8 cellular contexts compared by ENCODE assay signal in genomic region chr12:122021193-122021821, GRCh38. TPM values are rescaled to one million over a fixed set of nuclear protein-coding genes. Genes with fewer than 3 reads are reported as not detected.
DNase-seq lines count a peak whose midpoint lies in the region; ATAC-seq and TF ChIP-seq lines count a peak whose summit lies in the region.

No MANE protein-coding gene starts in this region.

- TF ChIP-seq RAD21 in HCT116 (IDR thresholded peaks at IDR 0.05; ENCODE audit: low read depth): no peak

- H4K20me1 ChIP-seq in HCT116 (ENCODE audit: insufficient read depth): no peaks in the 10 kb centered on the region

- TF ChIP-seq CTCF in AG10803 (conservative IDR thresholded peaks at IDR 0.05; ENCODE audit: low read length) (no peak), HCT116 (IDR thresholded peaks at IDR 0.05 in 2 of 3, conservative IDR thresholded peaks at IDR 0.05 in 1 of 3; ENCODE audit: borderline replicate concordance in 1 of 3, insufficient read depth in 1 of 3, low read depth in 2 of 3, low read length in 2 of 3) (no peak), WTC11 (IDR thresholded peaks at IDR 0.05) (no peak), fibroblast of mammary gland (conservative IDR thresholded peaks at IDR 0.05; ENCODE audit: control insufficient read depth, insufficient read depth, low read depth, low read length) (no peak), nephron progenitor cell (IDR thresholded peaks at IDR 0.05) (no peak)

- H3K27ac Mint-ChIP-seq in WTC11 (no peak overlapping the region), nephron progenitor cell (peak overlapping the region; percentile 97)

- intact Hi-C loops in HCT116 (cut with micrococcal nuclease): no loop called here

- H3K9me3 ChIP-seq in HCT116 (ENCODE audit: control insufficient read depth in 1 of 2, insufficient read depth in 1 of 2, low read depth in 1 of 2, low read length in 2 of 2): 0 out of 4 replicates have a peak, but pooled peaks cover 0 to 6% of the 10 kb centered on the region in 2 experiments

- H3K4me1 Mint-ChIP-seq in WTC11 (peaks cover 14% of the 10 kb centered on the region), nephron progenitor cell (peaks cover 21% of the 10 kb centered on the region)

- peaks cover 17 to 27% of the 10 kb centered on the region in 2 experiments for H3K4me1 ChIP-seq in HCT116 (ENCODE audit: control insufficient read depth in 1 of 2, insufficient read depth in 2 of 2, low read length in 2 of 2)

- peaks cover 27% of the 10 kb centered on the region for H3K79me2 ChIP-seq in HCT116 (ENCODE audit: insufficient read depth, low read length)

- peak overlapping the region; percentile 70 for H3K9ac ChIP-seq in HCT116 (ENCODE audit: low read length)

- CTCF ChIA-PET in HCT116 (lab: Charles Lee) (no interaction called here), WTC11 (lab: Charles Lee) (interaction anchor here (0.5 to 1.9 kb wide), 7 partner anchors 10 to 703 kb away, joined by 3 to 15 read pairs (median 4); partner anchors contain the start of gene CFAP251)

- H3K36me3 Mint-ChIP-seq in WTC11 (no peaks in the 10 kb centered on the region; the same call in 1 of the 2 replicates), nephron progenitor cell (ENCODE audit: low read depth) (peaks cover 34% of the 10 kb centered on the region)

- RAD21 ChIA-PET in HCT116 (lab: Charles Lee; ENCODE audit: low non-redundant PET in 1 of 2, low total read pairs in 2 of 2, uncharacterized antibody in 2 of 2, unreplicated experiment in 2 of 2): interaction anchor here in 1 of 2 experiments (0.6 kb wide), 1 partner anchor 42 kb away, joined by 3 read pairs; no protein-coding TSS in a partner anchor

- no peaks in the 10 kb centered on the region for H3K36me3 ChIP-seq in HCT116 (ENCODE audit: control insufficient read depth in 1 of 2, insufficient read depth in 2 of 2, low read length in 2 of 2)

- H3K9me3 Mint-ChIP-seq in WTC11 (peaks cover 6% of the 10 kb centered on the region; the same call in 1 of the 2 replicates), nephron progenitor cell (peaks cover 38% of the 10 kb centered on the region)

- H3K27me3 ChIP-seq in HCT116 (ENCODE audit: insufficient read depth, low read length): no peaks in the 10 kb centered on the region

- peak overlapping the region; percentile 54 for H3K4me3 ChIP-seq in AG10803 (ENCODE audit: low read length)
- peak overlapping the region; percentile 54 to 71 for H3K4me3 ChIP-seq in HCT116 (replicated peaks in 1 of 2; ENCODE audit: low read depth in 1 of 2, low read length in 2 of 2)
- H3K4me3 ChIP-seq in fibroblast of mammary gland (ENCODE audit: control insufficient read depth, low read depth, low read length): peak overlapping the region; percentile 35

- no TSS peak for BruUV-seq in HCT116 (replicated peaks; lab: Mats Ljungman, UMichigan)

- H2AFZ ChIP-seq in HCT116 (ENCODE audit: low read depth, low read length, poor library complexity, severe bottlenecking): peak overlapping the region; percentile 56

- H3K27ac ChIP-seq in HCT116 (ENCODE audit: low read depth, low read length): peak overlapping the region; percentile 86; the same call in 1 of the 2 replicates

- no peaks in the 10 kb centered on the region for H3K9me2 ChIP-seq in HCT116 (ENCODE audit: insufficient read depth)

- H3K4me3 Mint-ChIP-seq in WTC11 (peak overlapping the region; percentile 88), nephron progenitor cell (peak overlapping the region; percentile 95)

- peak; percentile 43 for TF ChIP-seq POLR2A in HCT116 (IDR thresholded peaks at IDR 0.05; ENCODE audit: borderline replicate concordance, extremely low read depth, insufficient read depth, insufficient read length)

- H3K4me2 ChIP-seq in HCT116 (ENCODE audit: low read length): peak overlapping the region; percentile 97

- ATAC-seq in HCT116: peak; percentile 25
- peak; percentile 35 for ATAC-seq in WTC11

- H3K27me3 Mint-ChIP-seq in WTC11 (ENCODE audit: low read depth) (peaks cover 37% of the 10 kb centered on the region), nephron progenitor cell (ENCODE audit: low read depth, poor library complexity) (peaks cover 14% of the 10 kb centered on the region)

- peak; percentile 24 for DNase-seq in AG10803 (ENCODE audit: low read depth)
- no peak for DNase-seq in HCT116 (ENCODE audit: low read depth, low spot score)
- DNase-seq in WTC11 (ENCODE audit: low spot score): peak; percentile 47
- DNase-seq in fibroblast of mammary gland (ENCODE audit: low read depth): no peak
- DNase-seq in nephron progenitor cell: peak; percentile 53
- no peak for DNase-seq in OCI-M1 (lab: John Stamatoyannopoulos, UW)
- DNase-seq in HuH-7.5 (ENCODE audit: low spot score): no peak
- no peak for DNase-seq in NCI-H510A treated with DMSO at 0.1 percent for 48 hours (lab: John Stamatoyannopoulos, UW)

- POLR2A ChIA-PET in HCT116 (lab: Charles Lee) (no interaction called here), WTC11 (lab: Charles Lee) (interaction anchor here (1.0 to 1.3 kb wide), 3 partner anchors 24 to 247 kb away, joined by 3 to 4 read pairs (median 3); partner anchors contain the start of gene CFAP251)

TF ChIP-seq in HCT116, 20 proteins besides CTCF, POLR2A, EP300 and RAD21:
- TF ChIP-seq TCF7L2 (IDR thresholded peaks at IDR 0.05; ENCODE audit: borderline replicate concordance, extremely low read depth, insufficient read depth, insufficient read length): no peak
- TF ChIP-seq ZFX (IDR thresholded peaks at IDR 0.05): 0 out of 2 replicates have a peak, but pooled peaks have one; percentile 40

TF ChIP-seq in WTC11, 78 proteins besides CTCF, POLR2A, EP300 and RAD21:
- TF ChIP-seq MAX (CRISPR knock-in tag; IDR thresholded peaks at IDR 0.05): peak; percentile 55; the same call in 1 of the 2 replicates
- 0 out of 2 replicates have a peak, but pooled peaks have one; percentile 29 for TF ChIP-seq HMGXB4 (CRISPR knock-in tag; IDR thresholded peaks at IDR 0.05)
- peak; percentile 67 for TF ChIP-seq ZNF423 (CRISPR knock-in tag; IDR thresholded peaks at IDR 0.05)
- no peak for TF ChIP-seq PRDM15 (CRISPR knock-in tag; IDR thresholded peaks at IDR 0.05)
- peak; percentile 52; the same call in 1 of the 2 replicates for TF ChIP-seq FOXP1 (CRISPR knock-in tag; IDR thresholded peaks at IDR 0.05; ENCODE audit: borderline replicate concordance)
- TF ChIP-seq E2F5 (CRISPR knock-in tag; IDR thresholded peaks at IDR 0.05): 0 out of 2 replicates have a peak, but pooled peaks have one; percentile 9

RNA-seq across cellular contexts. Expression of gene BCL7A, which starts 0.4 kb away (rescaled TPM):
- total RNA-seq in HCT116 (2021; ENCODE audit: unreplicated experiment) (14.2 TPM), WTC11 (2021) (14.6 to 19.7 TPM (median 15.8 TPM) in 3 replicates)
- polyA plus RNA-seq in HCT116 (2012): 9.7 and 10.5 TPM in 2 replicates

RNA-seq across cellular contexts. Expression of gene MLXIP, which starts 57.2 kb away (rescaled TPM):
- total RNA-seq in HCT116 (2021; ENCODE audit: unreplicated experiment) (46.3 TPM), WTC11 (2021) (40.5 to 49.4 TPM (median 44.4 TPM) in 3 replicates)
- polyA plus RNA-seq in HCT116 (2012): 26.2 and 26.3 TPM in 2 replicates

Comparison
In these comparisons a context has a peak if more than half of its experiments do, and no peak if none do; other contexts are left out.
1. DNase-seq: peak in AG10803 (single experiment), WTC11 (single experiment) and nephron progenitor cell (single experiment); none in HCT116 (single experiment), fibroblast of mammary gland (single experiment), OCI-M1 (single experiment), HuH-7.5 (single experiment) and NCI-H510A treated with DMSO at 0.1 percent for 48 hours (single experiment).
2. Peak in every context shown above with its lines, with median percentiles within 50 percentile points of each other: H3K4me3 ChIP-seq.